In genomic region chr6:165890404-165890735, GRCh38 we compare ENCODE assay signal across 15 cellular contexts.
DNase-seq lines count a peak whose midpoint lies in the region; ATAC-seq and TF ChIP-seq lines count a peak whose summit lies in the region.
"Had no signal": no experiment of that assay in that cellular context is flagged by ENCODE, and none has a peak within 500 bp of the region (broad histone marks: within the 10 kb centered on the region; RNA-seq: fewer than 3 reads in every experiment).

No MANE protein-coding gene starts in this region.

- no peak for DNase-seq in WTC11 (ENCODE audit: low spot score)
- no peak for DNase-seq in omental fat pad (ENCODE audit: low spot score)
- no peak for DNase-seq in activated CD4-positive, alpha-beta T cell treated with anti-CD3 and anti-CD28 coated beads, Interleukin-2, amount 50 U/mL, for 4 hours
- no peak for DNase-seq in activated CD4-positive, alpha-beta T cell treated with anti-CD3 and anti-CD28 coated beads, Interleukin-2, amount 10 ng/mL, durations not matched to agents 24 days and 14 days
- no peak for DNase-seq in osteocyte (ENCODE audit: extremely low spot score, unreplicated experiment)
- DNase-seq: NCI-H1048, NCI-H1436 treated with DMSO at 0.1 percent for 48 hours, NCI-H2081, NCI-H510A, SIG-M5 had no signal

- no peaks in the 10 kb centered on the region for H3K9me3 ChIP-seq in DOHH2 (ENCODE audit: control insufficient read depth, insufficient read depth, low read length)
- no peaks in the 10 kb centered on the region for H3K9me3 ChIP-seq in HEK293 (ENCODE audit: control insufficient read depth, insufficient read depth, low read depth, low read length)
- H3K9me3 ChIP-seq: A549 had no signal

- TF ChIP-seq CTCF in DOHH2 (IDR thresholded peaks at IDR 0.05; ENCODE audit: low read depth, low read length, poor library complexity, severe bottlenecking) (peak; percentile 7), HEK293 (tag by site-specific recombination; IDR thresholded peaks at IDR 0.05) (no peak), WTC11 (IDR thresholded peaks at IDR 0.05) (no peak), omental fat pad (IDR thresholded peaks at IDR 0.05) (no peak), osteocyte (IDR thresholded peaks at IDR 0.05) (no peak)

- CTCF ChIA-PET in HEK293 (lab: Yijun Ruan, JAX): interaction anchor here (0.6 to 6.6 kb wide), 39 partner anchors 11 to 1229 kb away, joined by 3 to 112 read pairs (median 4); partner anchors contain the start of gene TBXT
- CTCF ChIA-PET in WTC11 (lab: Charles Lee): interaction anchor here (0.6 to 2.2 kb wide), 14 partner anchors 13 to 267 kb away, joined by 3 to 39 read pairs (median 4); no protein-coding TSS in a partner anchor

- no peak overlapping the region for H3K27ac Mint-ChIP-seq in WTC11
- no peak overlapping the region for H3K27ac Mint-ChIP-seq in activated CD4-positive, alpha-beta T cell treated with anti-CD3 and anti-CD28 coated beads, Interleukin-2, amount 10 ng/mL, durations not matched to agents 24 days and 14 days
- H3K27ac Mint-ChIP-seq in osteocyte (ENCODE audit: unreplicated experiment): no peak overlapping the region

- no peak overlapping the region for H3K4me2 ChIP-seq in DOHH2 (ENCODE audit: low read length)
- H3K4me2 ChIP-seq: A549; BLaER1 treated with 17β-estradiol and CSF1 and Interleukin-3, amounts not matched to agents 10 nM and 100 nM had no signal

- H3F3A ChIP-seq in DOHH2 (ENCODE audit: control insufficient read depth, insufficient read depth): no peaks in the 10 kb centered on the region

- H3K36me3 ChIP-seq in DOHH2 (ENCODE audit: control insufficient read depth, low read length) (no peaks in the 10 kb centered on the region), HEK293 (ENCODE audit: control insufficient read depth in 2 of 2, insufficient read depth in 1 of 2, low read length in 2 of 2) (no peaks in the 10 kb centered on the region)
- H3K36me3 ChIP-seq: BLaER1 treated with 17β-estradiol and CSF1 and Interleukin-3, amounts not matched to agents 10 nM and 100 nM had no signal

- H3K9me3 Mint-ChIP-seq in WTC11 (peaks cover 23% of the 10 kb centered on the region), osteocyte (ENCODE audit: unreplicated experiment) (peaks cover 11% of the 10 kb centered on the region)
- no peaks in the 10 kb centered on the region for H3K9me3 Mint-ChIP-seq in activated CD4-positive, alpha-beta T cell treated with anti-CD3 and anti-CD28 coated beads, Interleukin-2, amount 10 ng/mL, durations not matched to agents 24 days and 14 days

- H4K20me1 ChIP-seq in DOHH2 (ENCODE audit: control insufficient read depth, insufficient read depth, low read depth, low read length): no peaks in the 10 kb centered on the region
- H4K20me1 ChIP-seq: BLaER1 treated with 17β-estradiol and CSF1 and Interleukin-3, amounts not matched to agents 10 nM and 100 nM had no signal

- H3K27me3 Mint-ChIP-seq in WTC11 (ENCODE audit: low read depth) (peaks cover 14% of the 10 kb centered on the region), osteocyte (ENCODE audit: unreplicated experiment) (peaks cover 14% of the 10 kb centered on the region)
- H3K27me3 Mint-ChIP-seq in activated CD4-positive, alpha-beta T cell treated with anti-CD3 and anti-CD28 coated beads, Interleukin-2, amount 10 ng/mL, durations not matched to agents 24 days and 14 days: peaks cover 2% of the 10 kb centered on the region

- H3K4me1 Mint-ChIP-seq in WTC11: no peaks in the 10 kb centered on the region
- peaks cover 3% of the 10 kb centered on the region for H3K4me1 Mint-ChIP-seq in activated CD4-positive, alpha-beta T cell treated with anti-CD3 and anti-CD28 coated beads, Interleukin-2, amount 10 ng/mL, durations not matched to agents 24 days and 14 days
- peaks cover 5% of the 10 kb centered on the region for H3K4me1 Mint-ChIP-seq in osteocyte (ENCODE audit: unreplicated experiment)

- H3K79me2 ChIP-seq in DOHH2 (ENCODE audit: control insufficient read depth, low read length): no peaks in the 10 kb centered on the region

- no peaks in the 10 kb centered on the region for H3K4me1 ChIP-seq in DOHH2 (ENCODE audit: control insufficient read depth, low read length)
- peaks cover 9% of the 10 kb centered on the region for H3K4me1 ChIP-seq in HEK293 (ENCODE audit: control insufficient read depth, insufficient read depth, low read length)
- H3K4me1 ChIP-seq: A549; BLaER1 treated with 17β-estradiol and CSF1 and Interleukin-3, amounts not matched to agents 10 nM and 100 nM had no signal

- H3K4me3 ChIP-seq in DOHH2 (ENCODE audit: low read length) (no peak overlapping the region), HEK293 (ENCODE audit: low read depth, low read length) (no peak overlapping the region)
- H3K4me3 ChIP-seq: A549; BLaER1 treated with 17β-estradiol and CSF1 and Interleukin-3, amounts not matched to agents 10 nM and 100 nM had no signal

- intact Hi-C loops in activated CD4-positive, alpha-beta T cell treated with anti-CD3 and anti-CD28 coated beads, Interleukin-2, amount 10 ng/mL, durations not matched to agents 24 days and 14 days (cut with micrococcal nuclease): no loop called here

- H3K9me2 ChIP-seq in DOHH2 (replicated peaks; ENCODE audit: control insufficient read depth, low read length): no peaks in the 10 kb centered on the region

- POLR2A ChIA-PET in HEK293 (lab: Yijun Ruan, JAX): no interaction called here
- POLR2A ChIA-PET in WTC11 (lab: Charles Lee): no interaction called here

- peak; percentile 24; the same call in 1 of the 2 replicates for ATAC-seq in WTC11
- ATAC-seq in omental fat pad (ENCODE audit: low FRiP score): peak; percentile 7
- ATAC-seq in HG02884 (IDR thresholded peaks at IDR 0.05; ENCODE audit: unreplicated experiment): no peak
- ATAC-seq: A549 had no signal

- H3K27ac ChIP-seq in DOHH2 (ENCODE audit: low read depth, low read length) (no peak overlapping the region), HEK293 (ENCODE audit: extremely low read depth, low read depth, low read length) (no peak overlapping the region)
- H3K27ac ChIP-seq: A549; BLaER1 treated with 17β-estradiol and CSF1 and Interleukin-3, amounts not matched to agents 10 nM and 100 nM had no signal

- no peaks in the 10 kb centered on the region for H3K27me3 ChIP-seq in DOHH2 (ENCODE audit: control insufficient read depth, low read length)
- H3K27me3 ChIP-seq: BLaER1 treated with 17β-estradiol and CSF1 and Interleukin-3, amounts not matched to agents 10 nM and 100 nM had no signal

- peaks cover 12% of the 10 kb centered on the region for H3K36me3 Mint-ChIP-seq in WTC11
- H3K36me3 Mint-ChIP-seq in activated CD4-positive, alpha-beta T cell treated with anti-CD3 and anti-CD28 coated beads, Interleukin-2, amount 10 ng/mL, durations not matched to agents 24 days and 14 days (ENCODE audit: low read depth): no peaks in the 10 kb centered on the region
- peaks cover 4% of the 10 kb centered on the region for H3K36me3 Mint-ChIP-seq in osteocyte (ENCODE audit: unreplicated experiment)

- H3K4me3 Mint-ChIP-seq in WTC11: no peak overlapping the region
- no peak overlapping the region for H3K4me3 Mint-ChIP-seq in activated CD4-positive, alpha-beta T cell treated with anti-CD3 and anti-CD28 coated beads, Interleukin-2, amount 10 ng/mL, durations not matched to agents 24 days and 14 days
- H3K4me3 Mint-ChIP-seq in osteocyte (ENCODE audit: unreplicated experiment): no peak overlapping the region

TF ChIP-seq in HEK293, 187 proteins besides CTCF, POLR2A, EP300 and RAD21:
- TF ChIP-seq ZSCAN30 (tag by site-specific recombination; IDR thresholded peaks at IDR 0.05): 0 out of 2 replicates have a peak, but pooled peaks have one; percentile 2
- no peak for TF ChIP-seq WT1 (tag by site-specific recombination; IDR thresholded peaks at IDR 0.05)

TF ChIP-seq in WTC11, 78 proteins besides CTCF, POLR2A, EP300 and RAD21:
- TF ChIP-seq GABPB1 (CRISPR knock-in tag; IDR thresholded peaks at IDR 0.05): no peak
- TF ChIP-seq ZNF138 (CRISPR knock-in tag; conservative IDR thresholded peaks at IDR 0.05): no peak
- TF ChIP-seq SOX15 (CRISPR knock-in tag; IDR thresholded peaks at IDR 0.05): no peak
- TF ChIP-seq, protein P1, sequence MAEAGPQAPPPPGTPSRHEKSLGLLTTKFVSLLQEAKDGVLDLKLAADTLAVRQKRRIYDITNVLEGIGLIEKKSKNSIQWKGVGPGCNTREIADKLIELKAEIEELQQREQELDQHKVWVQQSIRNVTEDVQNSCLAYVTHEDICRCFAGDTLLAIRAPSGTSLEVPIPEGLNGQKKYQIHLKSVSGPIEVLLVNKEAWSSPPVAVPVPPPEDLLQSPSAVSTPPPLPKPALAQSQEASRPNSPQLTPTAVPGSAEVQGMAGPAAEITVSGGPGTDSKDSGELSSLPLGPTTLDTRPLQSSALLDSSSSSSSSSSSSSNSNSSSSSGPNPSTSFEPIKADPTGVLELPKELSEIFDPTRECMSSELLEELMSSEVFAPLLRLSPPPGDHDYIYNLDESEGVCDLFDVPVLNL (CRISPR knock-in tag; IDR thresholded peaks at IDR 0.05; ENCODE audit: borderline replicate concordance, low read depth): no peak
- TF ChIP-seq ZNF232 (CRISPR knock-in tag; IDR thresholded peaks at IDR 0.05): no peak
- no peak for TF ChIP-seq NR3C1 (CRISPR knock-in tag; conservative IDR thresholded peaks at IDR 0.05; ENCODE audit: low read depth)
- TF ChIP-seq JUN (CRISPR knock-in tag; IDR thresholded peaks at IDR 0.05): no peak
- no peak for TF ChIP-seq KAT7 (CRISPR knock-in tag; IDR thresholded peaks at IDR 0.05; ENCODE audit: borderline replicate concordance)
- TF ChIP-seq, protein P2, sequence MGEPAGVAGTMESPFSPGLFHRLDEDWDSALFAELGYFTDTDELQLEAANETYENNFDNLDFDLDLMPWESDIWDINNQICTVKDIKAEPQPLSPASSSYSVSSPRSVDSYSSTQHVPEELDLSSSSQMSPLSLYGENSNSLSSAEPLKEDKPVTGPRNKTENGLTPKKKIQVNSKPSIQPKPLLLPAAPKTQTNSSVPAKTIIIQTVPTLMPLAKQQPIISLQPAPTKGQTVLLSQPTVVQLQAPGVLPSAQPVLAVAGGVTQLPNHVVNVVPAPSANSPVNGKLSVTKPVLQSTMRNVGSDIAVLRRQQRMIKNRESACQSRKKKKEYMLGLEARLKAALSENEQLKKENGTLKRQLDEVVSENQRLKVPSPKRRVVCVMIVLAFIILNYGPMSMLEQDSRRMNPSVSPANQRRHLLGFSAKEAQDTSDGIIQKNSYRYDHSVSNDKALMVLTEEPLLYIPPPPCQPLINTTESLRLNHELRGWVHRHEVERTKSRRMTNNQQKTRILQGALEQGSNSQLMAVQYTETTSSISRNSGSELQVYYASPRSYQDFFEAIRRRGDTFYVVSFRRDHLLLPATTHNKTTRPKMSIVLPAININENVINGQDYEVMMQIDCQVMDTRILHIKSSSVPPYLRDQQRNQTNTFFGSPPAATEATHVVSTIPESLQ (CRISPR knock-in tag; IDR thresholded peaks at IDR 0.05): no peak
- TF ChIP-seq HMGA2 (CRISPR knock-in tag; IDR thresholded peaks at IDR 0.05): no peak
- no peak for TF ChIP-seq GRHL2 (CRISPR knock-in tag; IDR thresholded peaks at IDR 0.05; ENCODE audit: insufficient replicate concordance, severe bottlenecking)
